In genomic region chr7:128739048-128739962, GRCh38 we compare ENCODE assay signal across 8 cellular contexts. TPM values are rescaled to one million over a fixed set of nuclear protein-coding genes. Genes with fewer than 3 reads are reported as not detected.
A peak's percentile ranks its signal among the peaks of the same experiment; 100 is the strongest.
DNase-seq lines count a peak whose midpoint lies in the region; ATAC-seq, FAIRE-seq and TF ChIP-seq lines count a peak whose summit lies in the region.

CALU (plus strand) TSS chr7:128739359; CDS start chr7:128748584, 9,225 bp downstream.

- ATAC-seq in GM19043 (IDR thresholded peaks at IDR 0.05; ENCODE audit: low read depth, unreplicated experiment) (peak; percentile 99), HG03378 (IDR thresholded peaks at IDR 0.05; ENCODE audit: unreplicated experiment) (peak; percentile 94)

- peak; percentile 98 for DNase-seq in AG10803 (ENCODE audit: low read depth)
- DNase-seq in NCI-H460 (ENCODE audit: extremely low read depth, low read depth), result peak; percentile 95
- DNase-seq in activated CD4-positive, alpha-beta T cell treated with anti-CD3 and anti-CD28 coated beads for 1 hour, result peak; percentile 88
- DNase-seq in cerebellum (ENCODE audit: low spot score), result peak; percentile 99
- peak; percentile 81 for DNase-seq in keratinocyte (ENCODE audit: low read depth, low spot score)
- DNase-seq in stimulated activated CD4-positive, alpha-beta T cell treated with anti-CD3 and anti-CD28 coated beads, Interleukin-15, amount 100 ng/mL, for 1 hour (ENCODE audit: low read depth in 1 of 2, low spot score in 1 of 2), result peak; percentile 85 to 88

- peaks cover 52% of the 10 kb centered on the region for H3K79me2 ChIP-seq in keratinocyte (ENCODE audit: control insufficient read depth, insufficient read depth, low read length)

- H3K4me2 ChIP-seq in keratinocyte (ENCODE audit: control insufficient read depth, extremely low read depth, insufficient read depth, low read depth, low read length), result peak within 1 kb of the TSS; percentile 97

- H3K9ac ChIP-seq in keratinocyte (ENCODE audit: control insufficient read depth, extremely low read depth, insufficient read depth, low read length), result peak within 1 kb of the TSS; percentile 98

- peak within 1 kb of the TSS; percentile 94 for H3K27ac ChIP-seq in keratinocyte (ENCODE audit: control insufficient read depth, insufficient read depth, low read length)

- peaks cover 26% of the 10 kb centered on the region for H4K20me1 ChIP-seq in keratinocyte (ENCODE audit: control insufficient read depth, extremely low read depth, insufficient read depth, low read length)

- peak; percentile 60 for FAIRE-seq in keratinocyte (lab: Jason Lieb, UNC)

- no peaks in the 10 kb centered on the region for H3K9me1 ChIP-seq in keratinocyte (ENCODE audit: control insufficient read depth, extremely low read depth, insufficient read depth, low read length)

- peaks cover 0 to 5% of the 10 kb centered on the region in 2 experiments for H3K36me3 ChIP-seq in keratinocyte (ENCODE audit: control insufficient read depth in 2 of 2, extremely low read depth in 1 of 2, insufficient read depth in 2 of 2, low read length in 2 of 2)

- dilution Hi-C loops in keratinocyte (cut with MboI; ENCODE audit: extremely low pct_ligation_motif_present, low sequenced_read_pairs), result no loop called here

- no peak for TF ChIP-seq CTCF in AG10803 (conservative IDR thresholded peaks at IDR 0.05; ENCODE audit: low read length)
- TF ChIP-seq CTCF in keratinocyte (optimal IDR thresholded peaks at IDR 0.05 in 1 of 3, IDR thresholded peaks at IDR 0.05 in 1 of 3, conservative IDR thresholded peaks at IDR 0.05 in 1 of 3; ENCODE audit: extremely low read depth in 1 of 3, insufficient read depth in 2 of 3, low read length in 3 of 3), result no peak

- peak within 1 kb of the TSS; percentile 88 for H2AFZ ChIP-seq in keratinocyte (ENCODE audit: control insufficient read depth, low read length)

- no peaks in the 10 kb centered on the region for H3K27me3 ChIP-seq in keratinocyte (ENCODE audit: control insufficient read depth, extremely low read depth, insufficient read depth, low read length)

- peaks cover 52% of the 10 kb centered on the region for H3K4me1 ChIP-seq in keratinocyte (ENCODE audit: control insufficient read depth, extremely low read depth, insufficient read depth, low read length)

- H3K4me3 ChIP-seq in AG10803 (ENCODE audit: low read length), result peak within 1 kb of the TSS; percentile 98
- peak within 1 kb of the TSS; percentile 77 to 99 (median 96) for H3K4me3 ChIP-seq in keratinocyte (ENCODE audit: control insufficient read depth in 2 of 3, extremely low read depth in 1 of 3, insufficient read depth in 2 of 3, low read depth in 1 of 3, low read length in 3 of 3)

- no peaks in the 10 kb centered on the region for H3K9me3 ChIP-seq in keratinocyte (ENCODE audit: control insufficient read depth, low read depth, low read length)

RNA-seq across cellular contexts. Expression of gene CALU, which starts in this region (rescaled TPM):
- total RNA-seq in NCI-H460 (2014; rRNA removed; shearing (Covaris generic)), result 172 and 189 TPM in 2 replicates
- polyA plus RNA-seq in NCI-H460 (2014; cell fraction: nucleus; rRNA removed), result 130 and 175 TPM in 2 replicates
- total RNA-seq in cerebellum, result 44.6 TPM
- 96.0 to 188 TPM (median 155 TPM) in 3 replicates for polyA plus RNA-seq in keratinocyte
- polyA plus RNA-seq in keratinocyte (2011; ENCODE audit: low read depth), result 183 TPM
- polyA plus RNA-seq in keratinocyte (2011; cell fraction: cytosol; rRNA removed), result 47.9 and 86.0 TPM in 2 replicates
- polyA plus RNA-seq in keratinocyte (2011; cell fraction: nucleus; rRNA removed), result 166 and 224 TPM in 2 replicates
- 43.9 and 203 TPM in 2 replicates for polyA plus RNA-seq in keratinocyte (2012; ENCODE audit: low replicate concordance)
- polyA minus RNA-seq in keratinocyte, result 29.3 to 93.0 TPM (median 53.0 TPM) in 3 replicates
- polyA minus RNA-seq in keratinocyte (2011; cell fraction: cytosol; rRNA and poly(A)+ RNA removed), result 58.9 TPM
- 88.5 and 196 TPM in 2 replicates for polyA minus RNA-seq in keratinocyte (2011; cell fraction: nucleus; rRNA and poly(A)+ RNA removed)

Comparison
In these comparisons a context has a peak if more than half of its experiments do, and no peak if none do; other contexts are left out.
1. Peak in every context shown above with its lines: DNase-seq, ATAC-seq, H3K4me3 ChIP-seq and H3K27ac ChIP-seq.